In genomic region chr14:99541677-99542470, GRCh38 we compare ENCODE assay signal across 11 cellular contexts.
DNase-seq lines count a peak whose midpoint lies in the region; ATAC-seq and TF ChIP-seq lines count a peak whose summit lies in the region.
"Had no signal": no experiment of that assay in that cellular context is flagged by ENCODE, and none has a peak within 500 bp of the region (broad histone marks: within the 10 kb centered on the region; RNA-seq: fewer than 3 reads in every experiment).

No MANE protein-coding gene starts in this region.

- in situ Hi-C loops in HAP-1 (cut with MboI; ENCODE audit: low sequenced_read_pairs) (no loop called here), GM13977 (cut with MboI; ENCODE audit: low pct_unique_long_range_greater_than_20kb, low sequenced_read_pairs, unreplicated experiment) (loop anchor here (25.0 kb wide), 1 partner anchor 345 kb away; no protein-coding TSS in a partner anchor)

- H3K36me3 ChIP-seq in HAP-1 (replicated peaks), result no peaks in the 10 kb centered on the region
- H3K36me3 ChIP-seq: breast epithelium had no signal

- H3K9me3 Mint-ChIP-seq in activated T-cell treated with anti-CD3 and anti-CD28 coated beads, Interleukin-2, amount 50 U/mL, for 4 hours, result no peaks in the 10 kb centered on the region
- H3K9me3 Mint-ChIP-seq in type B pancreatic cell, result no peaks in the 10 kb centered on the region

- peak overlapping the region; percentile 61 for H3K27ac Mint-ChIP-seq in type B pancreatic cell

- no peaks in the 10 kb centered on the region for H3K9me3 ChIP-seq in HAP-1
- H3K9me3 ChIP-seq: breast epithelium had no signal

- DNase-seq in activated T-cell treated with anti-CD3 and anti-CD28 coated beads, Interleukin-2, amount 50 U/mL, for 4 hours, result no peak
- DNase-seq in activated T-cell treated with anti-CD3 and anti-CD28 coated beads, Interleukin-2, amount 50 U/mL, for 1 hour, result no peak
- DNase-seq in RKO (ENCODE audit: low spot score), result peak; percentile 39
- DNase-seq in type B pancreatic cell (ENCODE audit: extremely low spot score, unreplicated experiment), result no peak
- no peak for DNase-seq in HAP-1 (ENCODE audit: low spot score in 2 of 2)
- no peak for DNase-seq in GM13977 (ENCODE audit: low spot score)
- no peak for DNase-seq in kidney glomerular epithelial cell (lab: John Stamatoyannopoulos, UW)
- DNase-seq: GF-D8, trophoblast cell had no signal

- no peak overlapping the region for H3K4me3 Mint-ChIP-seq in activated T-cell treated with anti-CD3 and anti-CD28 coated beads, Interleukin-2, amount 50 U/mL, for 4 hours
- no peak overlapping the region for H3K4me3 Mint-ChIP-seq in type B pancreatic cell

- peaks cover 2% of the 10 kb centered on the region for H3K4me1 Mint-ChIP-seq in activated T-cell treated with anti-CD3 and anti-CD28 coated beads, Interleukin-2, amount 50 U/mL, for 4 hours (ENCODE audit: low read depth)
- H3K4me1 Mint-ChIP-seq in type B pancreatic cell (ENCODE audit: unreplicated experiment), result peaks cover 64% of the 10 kb centered on the region

- no peak overlapping the region for H3K4me3 ChIP-seq in HAP-1
- H3K4me3 ChIP-seq: breast epithelium had no signal

- H3K27me3 ChIP-seq in HAP-1 (ENCODE audit: low read depth), result no peaks in the 10 kb centered on the region
- H3K27me3 ChIP-seq: breast epithelium had no signal

- no peak for TF ChIP-seq CTCF in type B pancreatic cell (conservative IDR thresholded peaks at IDR 0.05)
- TF ChIP-seq CTCF in GM13977 (IDR thresholded peaks at IDR 0.05; ENCODE audit: extremely low read depth, insufficient read depth, missing control alignments), result no peak

- H3K36me3 Mint-ChIP-seq in activated T-cell treated with anti-CD3 and anti-CD28 coated beads, Interleukin-2, amount 50 U/mL, for 4 hours (ENCODE audit: insufficient read depth), result no peaks in the 10 kb centered on the region
- no peaks in the 10 kb centered on the region for H3K36me3 Mint-ChIP-seq in type B pancreatic cell

- ATAC-seq in activated T-cell treated with anti-CD3 and anti-CD28 coated beads, Interleukin-2, amount 50 U/mL, for 4 hours, result peak; percentile 30 to 32
- peak; percentile 70 for ATAC-seq in esophagus mucosa

- no peaks in the 10 kb centered on the region for H3K27me3 Mint-ChIP-seq in activated T-cell treated with anti-CD3 and anti-CD28 coated beads, Interleukin-2, amount 50 U/mL, for 4 hours (ENCODE audit: low read depth)
- H3K27me3 Mint-ChIP-seq in type B pancreatic cell, result no peaks in the 10 kb centered on the region

- no peaks in the 10 kb centered on the region for H3K4me1 ChIP-seq in HAP-1
